In the genomic region with DNA sequence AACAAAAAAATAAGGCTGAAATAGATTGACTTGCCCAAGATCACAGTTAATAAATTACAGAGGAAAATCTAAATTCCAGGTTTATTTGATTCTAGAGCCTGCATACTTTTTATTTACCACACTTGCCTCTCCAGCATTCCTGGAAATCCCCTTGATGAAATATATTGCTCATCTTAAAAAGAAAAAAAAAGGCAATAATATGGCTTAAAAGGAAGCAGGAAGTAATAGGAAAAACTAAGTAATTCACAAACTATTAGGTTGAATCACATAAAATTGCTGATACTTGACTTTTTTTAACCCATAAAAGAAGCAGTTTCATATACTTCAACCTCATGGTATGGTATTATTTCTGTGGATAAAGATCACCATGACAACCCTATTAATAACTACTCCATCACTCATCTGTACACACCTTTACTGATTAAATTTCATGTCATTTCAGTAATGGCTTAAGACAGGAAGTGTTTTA, we compare ENCODE assay signal across 12 cellular contexts. TPM values are rescaled to one million over a fixed set of nuclear protein-coding genes. Genes with fewer than 3 reads are reported as not detected.
DNase-seq lines count a peak whose midpoint lies in the region; ATAC-seq, FAIRE-seq and TF ChIP-seq lines count a peak whose summit lies in the region.
"Had no signal": no experiment of that assay in that cellular context is flagged by ENCODE, and none has a peak within 500 bp of the region (broad histone marks: within the 10 kb centered on the region; RNA-seq: fewer than 3 reads in every experiment).

No MANE protein-coding gene starts in this region.

- peak; percentile 62 for DNase-seq in GM03348 (ENCODE audit: low spot score)
- no peak for DNase-seq in GM12878 (ENCODE audit: low read depth, low spot score)
- no peak for DNase-seq in mesothelial cell of epicardium (ENCODE audit: low spot score in 2 of 2, unreplicated experiment in 2 of 2)
- DNase-seq in SHP77 treated with DMSO at 0.1 percent for 48 hours (lab: John Stamatoyannopoulos, UW) = no peak
- DNase-seq in activated effector memory CD4-positive, alpha-beta T cell treated with anti-CD3 and anti-CD28 coated beads, Interleukin-2, amount 50 U/mL, for 16 hours = no peak
- DNase-seq in NCI-H1092 treated with DMSO at 0.1 percent for 48 hours (lab: John Stamatoyannopoulos, UW) = no peak
- DNase-seq: activated gamma-delta T cell; effector CD4-positive, alpha-beta T cell; NCI-H187 had no signal

- no peak overlapping the region for H2AFZ ChIP-seq in GM12878 (ENCODE audit: control insufficient read depth, low read depth, low read length)

- H3K27me3 ChIP-seq in GM12878 (replicated peaks in 1 of 2; ENCODE audit: control insufficient read depth in 2 of 2, insufficient read depth in 2 of 2, low read length in 1 of 2) = no peaks in the 10 kb centered on the region

- in situ Hi-C loops in GM12878 (cut with MboI) = no loop called here

- BruUV-seq in GM12878 (replicated peaks; lab: Mats Ljungman, UMichigan) = no TSS peak

- FAIRE-seq in GM12878 (lab: Jason Lieb, UNC) = no peak

- H3K4me1 ChIP-seq in GM12878 (ENCODE audit: control insufficient read depth, insufficient read depth, low read length) = peaks cover 5% of the 10 kb centered on the region; the same call in 1 of the 2 replicates

- H4K20me1 ChIP-seq in GM12878 (ENCODE audit: control insufficient read depth, insufficient read depth) = no peaks in the 10 kb centered on the region

- TF ChIP-seq POLR2A in GM12878 (IDR thresholded peaks at IDR 0.05; ENCODE audit: low read depth, low read length) = no peak

- no peak overlapping the region for H3K9ac ChIP-seq in GM12878 (ENCODE audit: control insufficient read depth, insufficient read depth, low read length)

- no peak overlapping the region for H3K27ac ChIP-seq in GM12878 (ENCODE audit: control insufficient read depth, insufficient read depth)

- H3K4me3 ChIP-seq in GM12878 = no peak overlapping the region

- RAD21 ChIA-PET in GM12878 (lab: Charles Lee; ENCODE audit: unreplicated experiment) = interaction anchor here (1.2 kb wide), 1 partner anchor 146 kb away, joined by 5 read pairs; no protein-coding TSS in a partner anchor

- peaks cover 6% of the 10 kb centered on the region for H3K4me1 Mint-ChIP-seq in mesothelial cell of epicardium

- H3K9me3 Mint-ChIP-seq in mesothelial cell of epicardium = no peaks in the 10 kb centered on the region
- H3K9me3 Mint-ChIP-seq: nephron had no signal

- no peaks in the 10 kb centered on the region for H3K27me3 Mint-ChIP-seq in mesothelial cell of epicardium (ENCODE audit: low read depth)

- H3K4me2 ChIP-seq in GM12878 (ENCODE audit: control insufficient read depth, insufficient read depth) = no peak overlapping the region

- H3K9me3 ChIP-seq in GM12878 (replicated peaks; ENCODE audit: control insufficient read depth, insufficient read depth, low read length) = no peaks in the 10 kb centered on the region

- POLR2A ChIA-PET in GM12878 (lab: Charles Lee) = no interaction called here

- no peak for TF ChIP-seq EP300 in GM12878 (IDR thresholded peaks at IDR 0.05; ENCODE audit: borderline replicate concordance in 1 of 2, control insufficient read depth in 1 of 2, low read depth in 2 of 2, low read length in 2 of 2)

- intact Hi-C loops in GM12878 (cut with micrococcal nuclease; ENCODE audit: unreplicated experiment) = no loop called here

- no peaks in the 10 kb centered on the region for H3K79me2 ChIP-seq in GM12878 (ENCODE audit: control insufficient read depth, insufficient read depth, low read length)

- CTCF ChIA-PET in GM12878 (lab: Yijun Ruan, JAX) = interaction anchor here (0.9 to 2.2 kb wide), 3 partner anchors 10 to 146 kb away, joined by 3 to 9 read pairs (median 4); no protein-coding TSS in a partner anchor

- TF ChIP-seq RAD21 in GM12878 (IDR thresholded peaks at IDR 0.05; ENCODE audit: insufficient read depth, low read depth, low read length) = no peak

- SMC1A ChIA-PET in GM12878 (lab: Charles Lee; ENCODE audit: uncharacterized antibody, unreplicated experiment) = interaction anchor here (1.1 kb wide), 1 partner anchor 138 kb away, joined by 3 read pairs; no protein-coding TSS in a partner anchor

- peaks cover 9% of the 10 kb centered on the region for H3K36me3 Mint-ChIP-seq in mesothelial cell of epicardium

- no peak overlapping the region for H3K4me3 Mint-ChIP-seq in mesothelial cell of epicardium
- H3K4me3 Mint-ChIP-seq: nephron had no signal

- no peaks in the 10 kb centered on the region for H3K36me3 ChIP-seq in GM12878 (ENCODE audit: control insufficient read depth in 2 of 2, insufficient read depth in 2 of 2, low read length in 1 of 2)

- no peak for TF ChIP-seq CTCF in GM12878 (IDR thresholded peaks at IDR 0.05 in 2 of 3, conservative IDR thresholded peaks at IDR 0.05 in 1 of 3; ENCODE audit: control insufficient read depth in 2 of 3, extremely low read depth in 1 of 3, insufficient read depth in 1 of 3, low read depth in 3 of 3, low read length in 3 of 3)
- TF ChIP-seq CTCF in mesothelial cell of epicardium (IDR thresholded peaks at IDR 0.05; ENCODE audit: unreplicated experiment) = no peak

- H3K27ac Mint-ChIP-seq in mesothelial cell of epicardium = peak overlapping the region; percentile 24
- H3K27ac Mint-ChIP-seq: nephron had no signal

- ATAC-seq in HG03520 (IDR thresholded peaks at IDR 0.05; ENCODE audit: unreplicated experiment) (peak; percentile 47), GM12878 (peak; percentile 61), GM19467 (IDR thresholded peaks at IDR 0.05; ENCODE audit: unreplicated experiment) (no peak)

TF ChIP-seq in GM12878, 131 proteins besides CTCF, POLR2A, EP300 and RAD21 (continues in another document):
- TF ChIP-seq NR2C1 (IDR thresholded peaks at IDR 0.05) (no peak), ZBTB40 (IDR thresholded peaks at IDR 0.05; ENCODE audit: borderline replicate concordance) (no peak), GABPA (IDR thresholded peaks at IDR 0.05; ENCODE audit: low read depth) (no peak), WRNIP1 (IDR thresholded peaks at IDR 0.05; ENCODE audit: borderline replicate concordance, low read depth, low read length) (no peak), CHD1 (IDR thresholded peaks at IDR 0.05; ENCODE audit: low read depth, low read length) (no peak), ZNF384 (IDR thresholded peaks at IDR 0.05; ENCODE audit: borderline replicate concordance, low read depth, low read length) (no peak), KDM1A (IDR thresholded peaks at IDR 0.05; ENCODE audit: borderline replicate concordance) (no peak), BMI1 (IDR thresholded peaks at IDR 0.05; ENCODE audit: borderline replicate concordance) (no peak), HDAC2 (IDR thresholded peaks at IDR 0.05) (no peak)

RNA-seq across cellular contexts. Expression of gene COPB1, which starts 52.9 kb away (rescaled TPM):
- total RNA-seq in GM12878 (2013; cell fraction: nucleolus; rRNA removed) = 139 and 157 TPM in 2 replicates
- total RNA-seq in GM12878 (2014; rRNA removed) (117 and 126 TPM in 2 replicates), GM12878 (2014; rRNA removed; fragmentation: Illumina TruSeq; extraction: Trizol) (141 and 149 TPM in 2 replicates), GM12878 (2021) (85.3 and 88.8 TPM in 2 replicates), mesothelial cell of epicardium (108 to 116 TPM (median 112 TPM) in 3 replicates)
- polyA plus RNA-seq in GM12878 (2011; ENCODE audit: low read depth) = 67.7 TPM
- polyA plus RNA-seq in GM12878 (2011; rRNA removed) (139 and 189 TPM in 2 replicates), GM12878 (2014; fragmentation: Illumina TruSeq; extraction: Trizol) (95.5 and 107 TPM in 2 replicates), GM12878 (2014; fragmentation: Nextera tagmentation; extraction: Ambion mirVana) (100 to 1,000 TPM in 1 of 2 experiments, 10 to 100 TPM in 1; 74.4 to 101 TPM), GM12878 (2014; rRNA removed) (60.7 and 67.0 TPM in 2 replicates), GM12878 (2016; fragmentation: Nextera tagmentation; extraction: Ambion mirVana) (100 to 1,000 TPM; 142 to 146 TPM)
- polyA plus RNA-seq in GM12878 (2011; cell fraction: cytosol; rRNA removed) = 60.4 and 61.6 TPM in 2 replicates
- 55.6 and 55.9 TPM in 2 replicates for polyA plus RNA-seq in GM12878 (2011; cell fraction: nucleus; rRNA removed)
- polyA plus RNA-seq in GM12878 (2012) = 82.7 and 89.9 TPM in 2 replicates
- 87.9 and 117 TPM in 2 replicates for polyA minus RNA-seq in GM12878 (2011; rRNA and poly(A)+ RNA removed)
- polyA minus RNA-seq in GM12878 (2011; cell fraction: cytosol; rRNA and poly(A)+ RNA removed) = 54.7 and 62.0 TPM in 2 replicates
- polyA minus RNA-seq in GM12878 (2011; cell fraction: nucleus; rRNA and poly(A)+ RNA removed) = 39.3 and 59.2 TPM in 2 replicates
